Comparison of ENCODE assay signal across 7 cellular contexts in the genomic region with DNA sequence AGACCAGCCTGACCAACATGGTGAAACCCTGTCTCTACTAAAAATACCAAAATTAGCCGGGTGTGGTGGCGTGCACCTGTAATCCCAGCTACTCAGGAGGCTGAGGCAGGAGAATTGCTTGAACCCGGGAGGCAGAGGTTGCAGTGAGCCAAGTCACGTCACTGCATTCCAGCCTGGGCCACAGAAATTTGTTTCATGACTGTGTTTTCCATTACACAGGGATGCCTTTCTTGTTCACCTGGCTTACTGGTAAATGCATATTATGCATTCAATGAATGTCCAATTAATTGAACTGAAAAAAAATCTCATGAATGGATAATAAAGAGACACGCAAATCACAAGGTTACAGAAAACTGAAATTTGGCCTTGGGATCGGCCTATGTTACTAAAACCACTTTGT. TPM values are rescaled to one million over a fixed set of nuclear protein-coding genes. Genes with fewer than 3 reads are reported as not detected.
DNase-seq lines count a peak whose midpoint lies in the region; ATAC-seq and TF ChIP-seq lines count a peak whose summit lies in the region.
"Not testable (repeated sequence)": the region's sequence is repeated elsewhere in the genome, so short reads cannot be mapped to it uniquely, and the experiment has no call there.

No MANE protein-coding gene starts in this region.

- CTCF ChIA-PET in CD4-positive, alpha-beta T cell (lab: Charles Lee): not testable (repeated sequence)

- not testable (repeated sequence) for H3K14ac ChIP-seq in trophoblast cell (ENCODE audit: low read length)

- H4K91ac ChIP-seq in trophoblast cell (ENCODE audit: low read depth, low read length): not testable (repeated sequence)

- not testable (repeated sequence) for DNase-seq in CD4-positive, alpha-beta T cell; T-helper 17 cell; effector memory CD8-positive, alpha-beta T cell; mesothelial cell of epicardium (ENCODE audit: low spot score in 2 of 2, unreplicated experiment in 2 of 2)
- DNase-seq in trophoblast cell: peak; percentile 52 to 70

- H3K23ac ChIP-seq in trophoblast cell (ENCODE audit: low read length): not testable (repeated sequence)

- WGBS in trophoblast cell (ENCODE audit: extremely low coverage, insufficient coverage, insufficient read length): no CpG with 5 or more reads among the region's 6 CpGs

- H4K8ac ChIP-seq in trophoblast cell (ENCODE audit: low read depth, low read length): not testable (repeated sequence)

- H3K36me3 ChIP-seq in trophoblast cell (ENCODE audit: control insufficient read depth in 1 of 2, insufficient read depth in 2 of 2, low read length in 2 of 2): not testable (repeated sequence)

- H3K4me1 Mint-ChIP-seq in CD4-positive, alpha-beta T cell (ENCODE audit: low read depth): peaks cover 85% of the 10 kb centered on the region
- H3K4me1 Mint-ChIP-seq in T-helper 17 cell (peaks cover 55% of the 10 kb centered on the region), mesothelial cell of epicardium (peaks cover 27% of the 10 kb centered on the region)
- H3K4me1 Mint-ChIP-seq in activated naive CD4-positive, alpha-beta T cell treated with anti-CD3 and anti-CD28 coated beads, Interleukin-2, amount 50 U/mL, for 24 hours: peaks cover 93% of the 10 kb centered on the region
- H3K4me1 Mint-ChIP-seq in effector memory CD8-positive, alpha-beta T cell (ENCODE audit: low read depth in 2 of 2): peaks cover 48 to 68% of the 10 kb centered on the region in 2 donors
- peaks cover 88% of the 10 kb centered on the region for H3K4me1 Mint-ChIP-seq in stimulated activated naive CD8-positive, alpha-beta T cell treated with anti-CD3 and anti-CD28 coated beads, Interleukin-15, Interleukin-2, amounts not matched to agents 100 ng/mL and 50 ng/mL, for 24 hours (ENCODE audit: low read depth)

- H3K36me3 Mint-ChIP-seq in CD4-positive, alpha-beta T cell (ENCODE audit: low read depth); T-helper 17 cell (ENCODE audit: low read depth); activated naive CD4-positive, alpha-beta T cell treated with anti-CD3 and anti-CD28 coated beads, Interleukin-2, amount 50 U/mL, for 24 hours; effector memory CD8-positive, alpha-beta T cell (ENCODE audit: insufficient read depth); mesothelial cell of epicardium: not testable (repeated sequence)
- peaks cover 28% of the 10 kb centered on the region for H3K36me3 Mint-ChIP-seq in stimulated activated naive CD8-positive, alpha-beta T cell treated with anti-CD3 and anti-CD28 coated beads, Interleukin-15, Interleukin-2, amounts not matched to agents 100 ng/mL and 50 ng/mL, for 24 hours (ENCODE audit: low read depth)

- TF ChIP-seq CTCF in CD4-positive, alpha-beta T cell (IDR thresholded peaks at IDR 0.05); mesothelial cell of epicardium (IDR thresholded peaks at IDR 0.05; ENCODE audit: unreplicated experiment): not testable (repeated sequence)

- peak overlapping the region; percentile 42 for H3K4me3 Mint-ChIP-seq in CD4-positive, alpha-beta T cell
- peak overlapping the region; percentile 25 for H3K4me3 Mint-ChIP-seq in T-helper 17 cell
- peak overlapping the region; percentile 36 for H3K4me3 Mint-ChIP-seq in activated naive CD4-positive, alpha-beta T cell treated with anti-CD3 and anti-CD28 coated beads, Interleukin-2, amount 50 U/mL, for 24 hours
- H3K4me3 Mint-ChIP-seq in effector memory CD8-positive, alpha-beta T cell: peak overlapping the region; percentile 34 to 49
- not testable (repeated sequence) for H3K4me3 Mint-ChIP-seq in mesothelial cell of epicardium; stimulated activated naive CD8-positive, alpha-beta T cell treated with anti-CD3 and anti-CD28 coated beads, Interleukin-15, Interleukin-2, amounts not matched to agents 100 ng/mL and 50 ng/mL, for 24 hours

- ATAC-seq in CD4-positive, alpha-beta T cell (ENCODE audit: poor library complexity); T-helper 17 cell; effector memory CD8-positive, alpha-beta T cell (replicated peaks): not testable (repeated sequence)

- not testable (repeated sequence) for H2BK120ac ChIP-seq in trophoblast cell (ENCODE audit: insufficient read depth, low read length, poor library complexity)

- H3K27ac Mint-ChIP-seq in CD4-positive, alpha-beta T cell; activated naive CD4-positive, alpha-beta T cell treated with anti-CD3 and anti-CD28 coated beads, Interleukin-2, amount 50 U/mL, for 24 hours: not testable (repeated sequence)
- H3K27ac Mint-ChIP-seq in T-helper 17 cell (peak overlapping the region; percentile 81), mesothelial cell of epicardium (peak overlapping the region; percentile 59)
- peak overlapping the region in 1 of 2 donors; percentile 74 for H3K27ac Mint-ChIP-seq in effector memory CD8-positive, alpha-beta T cell
- peak overlapping the region; percentile 68 for H3K27ac Mint-ChIP-seq in stimulated activated naive CD8-positive, alpha-beta T cell treated with anti-CD3 and anti-CD28 coated beads, Interleukin-15, Interleukin-2, amounts not matched to agents 100 ng/mL and 50 ng/mL, for 24 hours

- H3K9ac ChIP-seq in trophoblast cell (ENCODE audit: low read length): not testable (repeated sequence)

- H3K4ac ChIP-seq in trophoblast cell (ENCODE audit: low read depth, low read length): peak overlapping the region; percentile 97

- H3K4me3 ChIP-seq in trophoblast cell (ENCODE audit: low read depth, low read length): not testable (repeated sequence)

- H3K4me2 ChIP-seq in trophoblast cell (ENCODE audit: low read length): not testable (repeated sequence)

- not testable (repeated sequence) for H3K9me3 ChIP-seq in CD4-positive, alpha-beta T cell (ENCODE audit: control insufficient read depth, low read length); T-helper 17 cell (ENCODE audit: control insufficient read depth, low read length, poor library complexity, severe bottlenecking); trophoblast cell (ENCODE audit: insufficient read depth, low read depth, low read length)

- not testable (repeated sequence) for H3K18ac ChIP-seq in trophoblast cell (ENCODE audit: low read length)

- not testable (repeated sequence) for H3K79me1 ChIP-seq in trophoblast cell (ENCODE audit: low read length)

- not testable (repeated sequence) for H2BK5ac ChIP-seq in trophoblast cell (ENCODE audit: low read depth, low read length, poor library complexity)

- POLR2A ChIA-PET in CD4-positive, alpha-beta T cell (lab: Charles Lee): not testable (repeated sequence)

- H3K27me3 ChIP-seq in CD4-positive, alpha-beta T cell (ENCODE audit: control insufficient read depth, insufficient read depth, low read length); trophoblast cell (ENCODE audit: insufficient read depth, low read length): not testable (repeated sequence)

- H3K27ac ChIP-seq in CD4-positive, alpha-beta T cell (ENCODE audit: low read depth, low read length); trophoblast cell (ENCODE audit: low read depth, low read length): not testable (repeated sequence)

- H2AK5ac ChIP-seq in trophoblast cell (ENCODE audit: low read length): not testable (repeated sequence)

- H3K27me3 Mint-ChIP-seq in CD4-positive, alpha-beta T cell; T-helper 17 cell; activated naive CD4-positive, alpha-beta T cell treated with anti-CD3 and anti-CD28 coated beads, Interleukin-2, amount 50 U/mL, for 24 hours; effector memory CD8-positive, alpha-beta T cell; mesothelial cell of epicardium (ENCODE audit: low read depth); stimulated activated naive CD8-positive, alpha-beta T cell treated with anti-CD3 and anti-CD28 coated beads, Interleukin-15, Interleukin-2, amounts not matched to agents 100 ng/mL and 50 ng/mL, for 24 hours: not testable (repeated sequence)

- H3K4me1 ChIP-seq in trophoblast cell (ENCODE audit: control insufficient read depth in 1 of 2, insufficient read depth in 2 of 2, low read length in 2 of 2): not testable (repeated sequence)

- H4K12ac ChIP-seq in trophoblast cell (ENCODE audit: low read depth, low read length): not testable (repeated sequence)

- intact Hi-C loops in CD4-positive, alpha-beta T cell (cut with DNase I, micrococcal nuclease): loop anchor here in 1 of 2 experiments (10.0 kb wide), 1 partner anchor 1793 kb away; no protein-coding TSS in a partner anchor

- peaks cover 17% of the 10 kb centered on the region for H3K79me2 ChIP-seq in trophoblast cell (ENCODE audit: control insufficient read depth, insufficient read depth, low read length, poor library complexity)

- H2AFZ ChIP-seq in trophoblast cell (ENCODE audit: insufficient read depth, low read length, poor library complexity): not testable (repeated sequence)

- not testable (repeated sequence) for H3K9me3 Mint-ChIP-seq in CD4-positive, alpha-beta T cell; activated naive CD4-positive, alpha-beta T cell treated with anti-CD3 and anti-CD28 coated beads, Interleukin-2, amount 50 U/mL, for 24 hours; effector memory CD8-positive, alpha-beta T cell; mesothelial cell of epicardium; stimulated activated naive CD8-positive, alpha-beta T cell treated with anti-CD3 and anti-CD28 coated beads, Interleukin-15, Interleukin-2, amounts not matched to agents 100 ng/mL and 50 ng/mL, for 24 hours

- H2BK12ac ChIP-seq in trophoblast cell (ENCODE audit: low read length): not testable (repeated sequence)

RNA-seq across cellular contexts. Expression of a gene that starts 9.7 kb away (rescaled TPM):
- total RNA-seq in CD4-positive, alpha-beta T cell: 100 to 1,000 TPM in 1 of 2 experiments, 10 to 100 TPM in 1; 89.8 to 101 TPM
- total RNA-seq in T-helper 17 cell (10 to 100 TPM; 94.1 to 99.6 TPM), mesothelial cell of epicardium (86.5 to 92.8 TPM (median 90.6 TPM) in 3 replicates)
- polyA plus RNA-seq in trophoblast cell (2013): 155 and 169 TPM in 2 replicates

RNA-seq across cellular contexts. Expression of a gene that starts 35.3 kb away (rescaled TPM):
- 10 to 100 TPM; 39.0 to 39.3 TPM for total RNA-seq in CD4-positive, alpha-beta T cell
- 10 to 100 TPM; 34.7 to 39.9 TPM for total RNA-seq in T-helper 17 cell
- 57.6 to 63.0 TPM (median 62.2 TPM) in 3 replicates for total RNA-seq in mesothelial cell of epicardium
- 63.3 and 64.3 TPM in 2 replicates for polyA plus RNA-seq in trophoblast cell (2013)

RNA-seq across cellular contexts. Expression of a gene that starts 54.3 kb away (rescaled TPM):
- total RNA-seq in CD4-positive, alpha-beta T cell: 10 to 100 TPM; 86.7 to 92.3 TPM
- total RNA-seq in T-helper 17 cell (10 to 100 TPM; 60.4 to 78.8 TPM), mesothelial cell of epicardium (41.0 to 48.0 TPM (median 44.4 TPM) in 3 replicates)
- polyA plus RNA-seq in trophoblast cell (2013): 39.6 and 40.3 TPM in 2 replicates
